27 cellular contexts compared by ENCODE assay signal in genomic region chr12:118219772-118220171, GRCh38.
DNase-seq lines count a peak whose midpoint lies in the region; ATAC-seq and TF ChIP-seq lines count a peak whose summit lies in the region.
"Had no signal": no experiment of that assay in that cellular context is flagged by ENCODE, and none has a peak within 500 bp of the region (broad histone marks: within the 10 kb centered on the region; RNA-seq: fewer than 3 reads in every experiment).

No MANE protein-coding gene starts in this region.

- ATAC-seq in HG03432 (IDR thresholded peaks at IDR 0.05; ENCODE audit: unreplicated experiment) = peak; percentile 44
- ATAC-seq in activated B cell treated with CpG ODN at 0.5 μM for 24 hours (ENCODE audit: low read depth) = peak; percentile 7
- no peak for ATAC-seq in HG02885 (IDR thresholded peaks at IDR 0.05; ENCODE audit: poor library complexity, unreplicated experiment)
- ATAC-seq in HG03108 (IDR thresholded peaks at IDR 0.05; ENCODE audit: unreplicated experiment) = no peak
- ATAC-seq: CD8-positive, alpha-beta T cell; left cardiac atrium; sciatic nerve; T-cell had no signal

- TF ChIP-seq CTCF in activated B cell treated with CpG ODN at 0.5 μM for 24 hours (IDR thresholded peaks at IDR 0.05) = no peak

- H3K36me3 Mint-ChIP-seq in activated naive CD8-positive, alpha-beta T cell = peaks cover 5% of the 10 kb centered on the region
- peaks cover 6% of the 10 kb centered on the region for H3K36me3 Mint-ChIP-seq in activated naive CD8-positive, alpha-beta T cell treated with anti-CD3 and anti-CD28 coated beads for 36 hours
- H3K36me3 Mint-ChIP-seq in activated B cell treated with CpG ODN at 0.5 μM for 24 hours (ENCODE audit: low read depth) = peaks cover 36% of the 10 kb centered on the region

- no peaks in the 10 kb centered on the region for H3K4me1 Mint-ChIP-seq in activated naive CD8-positive, alpha-beta T cell (ENCODE audit: low read depth)
- H3K4me1 Mint-ChIP-seq in activated naive CD8-positive, alpha-beta T cell treated with anti-CD3 and anti-CD28 coated beads for 36 hours = no peaks in the 10 kb centered on the region
- H3K4me1 Mint-ChIP-seq in activated B cell treated with CpG ODN at 0.5 μM for 24 hours = peaks cover 23% of the 10 kb centered on the region

- H3K9me3 Mint-ChIP-seq in activated naive CD8-positive, alpha-beta T cell (ENCODE audit: low read depth) = no peaks in the 10 kb centered on the region
- no peaks in the 10 kb centered on the region for H3K9me3 Mint-ChIP-seq in activated naive CD8-positive, alpha-beta T cell treated with anti-CD3 and anti-CD28 coated beads for 36 hours
- peaks cover 3% of the 10 kb centered on the region for H3K9me3 Mint-ChIP-seq in activated B cell treated with CpG ODN at 0.5 μM for 24 hours
- H3K9me3 Mint-ChIP-seq: CD8-positive, alpha-beta T cell; T-cell had no signal

- H3K27ac Mint-ChIP-seq in activated naive CD8-positive, alpha-beta T cell = peak overlapping the region; percentile 29
- no peak overlapping the region for H3K27ac Mint-ChIP-seq in activated naive CD8-positive, alpha-beta T cell treated with anti-CD3 and anti-CD28 coated beads for 36 hours
- peak overlapping the region; percentile 75 for H3K27ac Mint-ChIP-seq in activated B cell treated with CpG ODN at 0.5 μM for 24 hours
- H3K27ac Mint-ChIP-seq: T-cell had no signal

- intact Hi-C loops in activated B cell treated with CpG ODN at 0.5 μM for 24 hours (cut with micrococcal nuclease) = loop anchor here (5.0 kb wide), 1 partner anchor 38 kb away; no protein-coding TSS in a partner anchor

- DNase-seq in activated naive CD8-positive, alpha-beta T cell treated with anti-CD3 and anti-CD28 coated beads for 36 hours = no peak
- DNase-seq in activated B cell treated with CpG ODN at 0.5 μM for 24 hours (no peak), UCSD-AML1 (lab: John Stamatoyannopoulos, UW; ENCODE audit: unreplicated experiment) (no peak)
- no peak for DNase-seq in activated CD8-positive, alpha-beta memory T cell treated with anti-CD3 and anti-CD28 coated beads, Interleukin-2, amount 50 U/mL, for 4 hours
- DNase-seq: activated CD8-positive, alpha-beta memory T cell treated with anti-CD3 and anti-CD28 coated beads for 24 hours; activated effector memory CD4-positive, alpha-beta T cell treated with anti-CD3 and anti-CD28 coated beads, Interleukin-2, amount 50 U/mL, for 16 hours; activated T-cell treated with anti-CD3 and anti-CD28 coated beads, Interleukin-2, amount 50 U/mL, for 1 hour; CD8-positive, alpha-beta T cell; DMS 273 treated with DMSO at 0.1 percent for 48 hours; esophagus squamous epithelium; foreskin melanocyte; GOT3; IMR-90; left cardiac atrium; mesenchymal stem cell; NCI-H1092 treated with DMSO at 0.1 percent for 48 hours; NCI-H187; NCI-H524 treated with DMSO at 0.1 percent for 48 hours; SJCRH30; stimulated activated CD4-positive, alpha-beta T cell treated with anti-CD3 and anti-CD28 coated beads, Interleukin-4, amount 100 ng/mL, for 24 hours; stimulated activated naive CD4-positive, alpha-beta T cell; T-cell had no signal

- CTCF ChIA-PET in activated B cell treated with CpG ODN at 0.5 μM for 24 hours (lab: Charles Lee) = interaction anchor here (1.1 kb wide), 1 partner anchor 158 kb away, joined by 3 read pairs; no protein-coding TSS in a partner anchor

- H3K27me3 Mint-ChIP-seq in activated naive CD8-positive, alpha-beta T cell = no peaks in the 10 kb centered on the region
- H3K27me3 Mint-ChIP-seq in activated naive CD8-positive, alpha-beta T cell treated with anti-CD3 and anti-CD28 coated beads for 36 hours = no peaks in the 10 kb centered on the region
- H3K27me3 Mint-ChIP-seq in activated B cell treated with CpG ODN at 0.5 μM for 24 hours = no peaks in the 10 kb centered on the region
- H3K27me3 Mint-ChIP-seq: T-cell had no signal

- H3K4me3 Mint-ChIP-seq in activated naive CD8-positive, alpha-beta T cell = no peak overlapping the region
- H3K4me3 Mint-ChIP-seq in activated naive CD8-positive, alpha-beta T cell treated with anti-CD3 and anti-CD28 coated beads for 36 hours = no peak overlapping the region
- H3K4me3 Mint-ChIP-seq in activated B cell treated with CpG ODN at 0.5 μM for 24 hours = no peak overlapping the region
- H3K4me3 Mint-ChIP-seq: CD8-positive, alpha-beta T cell; T-cell had no signal

- POLR2A ChIA-PET in activated B cell treated with CpG ODN at 0.5 μM for 24 hours (lab: Charles Lee) = interaction anchor here (1.2 kb wide), 1 partner anchor 155 kb away, joined by 12 read pairs; no protein-coding TSS in a partner anchor

Comparison
In these comparisons a context has a peak if more than half of its experiments do, and no peak if none do; other contexts are left out.
1. ATAC-seq: peak in HG03432 (single experiment) and activated B cell treated with CpG ODN at 0.5 μM for 24 hours (single experiment); none in HG02885 (single experiment) and HG03108 (single experiment).